1 cellular context compared by ENCODE assay signal in genomic region chr17:77836557-77837041, GRCh38.
TF ChIP-seq lines count a peak whose summit lies in the region.

No MANE protein-coding gene starts in this region.

TF ChIP-seq in HCT116, 20 proteins besides CTCF, POLR2A, EP300 and RAD21 (continued from another document):
- TF ChIP-seq REST (IDR thresholded peaks at IDR 0.05; ENCODE audit: low read depth) (no peak), CEBPB (IDR thresholded peaks at IDR 0.05; ENCODE audit: low read depth) (no peak; the same call in none of the 2 replicates), ZNF274 (IDR thresholded peaks at IDR 0.05; ENCODE audit: low read depth, low read length) (no peak), CBX3 (IDR thresholded peaks at IDR 0.05; ENCODE audit: low read depth) (peak; percentile 92), EZH2phosphoT487 (IDR thresholded peaks at IDR 0.05; ENCODE audit: borderline replicate concordance) (no peak), JUND (IDR thresholded peaks at IDR 0.05) (peak; percentile 77), TCF7L2 (IDR thresholded peaks at IDR 0.05; ENCODE audit: borderline replicate concordance, extremely low read depth, insufficient read depth, insufficient read length) (no peak), EZH2 (IDR thresholded peaks at IDR 0.05) (no peak), SIN3A (IDR thresholded peaks at IDR 0.05; ENCODE audit: low read depth) (no peak; the same call in 1 of the 2 replicates), ATF3 (IDR thresholded peaks at IDR 0.05) (no peak; the same call in 1 of the 2 replicates), ELF1 (IDR thresholded peaks at IDR 0.05; ENCODE audit: borderline replicate concordance, low read depth) (no peak)
- TF ChIP-seq, protein P1, sequence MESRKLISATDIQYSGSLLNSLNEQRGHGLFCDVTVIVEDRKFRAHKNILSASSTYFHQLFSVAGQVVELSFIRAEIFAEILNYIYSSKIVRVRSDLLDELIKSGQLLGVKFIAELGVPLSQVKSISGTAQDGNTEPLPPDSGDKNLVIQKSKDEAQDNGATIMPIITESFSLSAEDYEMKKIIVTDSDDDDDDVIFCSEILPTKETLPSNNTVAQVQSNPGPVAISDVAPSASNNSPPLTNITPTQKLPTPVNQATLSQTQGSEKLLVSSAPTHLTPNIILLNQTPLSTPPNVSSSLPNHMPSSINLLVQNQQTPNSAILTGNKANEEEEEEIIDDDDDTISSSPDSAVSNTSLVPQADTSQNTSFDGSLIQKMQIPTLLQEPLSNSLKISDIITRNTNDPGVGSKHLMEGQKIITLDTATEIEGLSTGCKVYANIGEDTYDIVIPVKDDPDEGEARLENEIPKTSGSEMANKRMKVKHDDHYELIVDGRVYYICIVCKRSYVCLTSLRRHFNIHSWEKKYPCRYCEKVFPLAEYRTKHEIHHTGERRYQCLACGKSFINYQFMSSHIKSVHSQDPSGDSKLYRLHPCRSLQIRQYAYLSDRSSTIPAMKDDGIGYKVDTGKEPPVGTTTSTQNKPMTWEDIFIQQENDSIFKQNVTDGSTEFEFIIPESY (IDR thresholded peaks at IDR 0.05; ENCODE audit: extremely low read depth, insufficient replicate concordance, low read length) = no peak
- TF ChIP-seq, protein P2, sequence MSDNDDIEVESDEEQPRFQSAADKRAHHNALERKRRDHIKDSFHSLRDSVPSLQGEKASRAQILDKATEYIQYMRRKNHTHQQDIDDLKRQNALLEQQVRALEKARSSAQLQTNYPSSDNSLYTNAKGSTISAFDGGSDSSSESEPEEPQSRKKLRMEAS (IDR thresholded peaks at IDR 0.05) = peak; percentile 83
